38 cellular contexts compared by ENCODE assay signal in the genomic region with DNA sequence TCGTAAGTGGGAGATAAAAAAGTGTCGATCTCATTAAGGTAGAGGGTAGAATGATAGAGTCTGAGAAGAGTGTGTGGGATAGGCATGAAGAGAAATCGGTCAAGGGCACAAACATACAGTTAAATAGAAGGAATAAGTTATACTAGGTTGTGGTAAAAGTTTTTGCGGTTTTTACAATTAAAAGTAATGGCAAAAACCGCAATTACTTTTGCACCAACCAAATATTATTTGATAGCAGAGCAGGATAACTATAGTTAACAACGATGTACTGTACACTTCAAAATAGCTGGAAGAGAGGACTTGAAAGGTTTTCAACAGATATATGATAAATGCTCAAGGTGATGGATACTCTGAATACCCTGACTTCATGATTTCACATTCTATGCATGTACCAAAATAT.
"Had no signal": no experiment of that assay in that cellular context is flagged by ENCODE, and none has a peak within 500 bp of the region (broad histone marks: within the 10 kb centered on the region; RNA-seq: fewer than 3 reads in every experiment).

No MANE protein-coding gene starts in this region.

- H3K4me1 ChIP-seq: ascending aorta had no signal

- FAIRE-seq: bronchial epithelial cell, TTC549 had no signal

- H3K36me3 Mint-ChIP-seq: activated CD8-positive, alpha-beta memory T cell treated with anti-CD3 and anti-CD28 coated beads, Interleukin-2, amount 10 ng/mL, durations not matched to agents 7 days and 5 days; activated naive CD4-positive, alpha-beta T cell treated with anti-CD3 and anti-CD28 coated beads, Interleukin-2, amount 10 ng/mL, durations not matched to agents 7 days and 5 days; activated naive CD4-positive, alpha-beta T cell treated with anti-CD3 and anti-CD28 coated beads, Interleukin-2, amount 50 U/mL, for 24 hours; activated naive CD8-positive, alpha-beta T cell; activated naive CD8-positive, alpha-beta T cell treated with anti-CD3 and anti-CD28 coated beads, Interleukin-2, amount 10 ng/mL, durations not matched to agents 7 days and 5 days; brain had no signal

- H3K9me3 ChIP-seq: ascending aorta had no signal

- H3K27me3 Mint-ChIP-seq: activated CD4-positive, alpha-beta memory T cell treated with anti-CD3 and anti-CD28 coated beads, Interleukin-2, amount 10 ng/mL, durations not matched to agents 7 days and 5 days; activated CD4-positive, alpha-beta T cell treated with anti-CD3 and anti-CD28 coated beads for 36 hours; activated CD4-positive, alpha-beta T cell treated with anti-CD3 and anti-CD28 coated beads, Interleukin-2, amount 10 ng/mL, durations not matched to agents 7 days and 5 days; activated CD8-positive, alpha-beta memory T cell treated with anti-CD3 and anti-CD28 coated beads, Interleukin-2, amount 10 ng/mL, durations not matched to agents 7 days and 5 days; activated naive CD4-positive, alpha-beta T cell treated with anti-CD3 and anti-CD28 coated beads, Interleukin-2, amount 10 ng/mL, durations not matched to agents 7 days and 5 days; activated naive CD4-positive, alpha-beta T cell treated with anti-CD3 and anti-CD28 coated beads, Interleukin-2, amount 50 U/mL, for 24 hours; activated naive CD8-positive, alpha-beta T cell; activated naive CD8-positive, alpha-beta T cell treated with anti-CD3 and anti-CD28 coated beads, Interleukin-2, amount 10 ng/mL, durations not matched to agents 7 days and 5 days; activated naive CD8-positive, alpha-beta T cell treated with anti-CD3 and anti-CD28 coated beads, Interleukin-2, amount 50 U/mL, for 24 hours; activated T-cell treated with anti-CD3 and anti-CD28 coated beads, Interleukin-2, amount 50 U/mL, for 24 hours; brain; central memory CD8-positive, alpha-beta T cell had no signal

- H3K4me1 Mint-ChIP-seq: activated CD4-positive, alpha-beta memory T cell treated with anti-CD3 and anti-CD28 coated beads, Interleukin-2, amount 10 ng/mL, durations not matched to agents 7 days and 5 days; activated CD4-positive, alpha-beta T cell treated with anti-CD3 and anti-CD28 coated beads for 36 hours; activated CD4-positive, alpha-beta T cell treated with anti-CD3 and anti-CD28 coated beads, Interleukin-2, amount 10 ng/mL, durations not matched to agents 7 days and 5 days; activated CD8-positive, alpha-beta memory T cell treated with anti-CD3 and anti-CD28 coated beads, Interleukin-2, amount 10 ng/mL, durations not matched to agents 7 days and 5 days; activated naive CD4-positive, alpha-beta T cell treated with anti-CD3 and anti-CD28 coated beads, Interleukin-2, amount 10 ng/mL, durations not matched to agents 7 days and 5 days; activated naive CD4-positive, alpha-beta T cell treated with anti-CD3 and anti-CD28 coated beads, Interleukin-2, amount 50 U/mL, for 24 hours; activated naive CD8-positive, alpha-beta T cell treated with anti-CD3 and anti-CD28 coated beads, Interleukin-2, amount 10 ng/mL, durations not matched to agents 7 days and 5 days; activated naive CD8-positive, alpha-beta T cell treated with anti-CD3 and anti-CD28 coated beads, Interleukin-2, amount 50 U/mL, for 24 hours; brain; central memory CD8-positive, alpha-beta T cell had no signal

- H3K27me3 ChIP-seq: ascending aorta, cardiac muscle cell had no signal

- H3K4me3 ChIP-seq: ascending aorta, cardiac muscle cell had no signal

- H3K27ac ChIP-seq: ascending aorta, cardiac muscle cell, VCaP had no signal

- H3K4me3 Mint-ChIP-seq: activated CD4-positive, alpha-beta memory T cell treated with anti-CD3 and anti-CD28 coated beads, Interleukin-2, amount 10 ng/mL, durations not matched to agents 7 days and 5 days; activated CD4-positive, alpha-beta T cell treated with anti-CD3 and anti-CD28 coated beads for 36 hours; activated CD4-positive, alpha-beta T cell treated with anti-CD3 and anti-CD28 coated beads, Interleukin-2, amount 10 ng/mL, durations not matched to agents 7 days and 5 days; activated CD8-positive, alpha-beta memory T cell treated with anti-CD3 and anti-CD28 coated beads, Interleukin-2, amount 10 ng/mL, durations not matched to agents 7 days and 5 days; activated CD8-positive, alpha-beta T cell treated with anti-CD3 and anti-CD28 coated beads, Interleukin-2, amount 10 ng/mL, durations not matched to agents 7 days and 5 days; activated naive CD4-positive, alpha-beta T cell treated with anti-CD3 and anti-CD28 coated beads, Interleukin-2, amount 10 ng/mL, durations not matched to agents 7 days and 5 days; activated naive CD4-positive, alpha-beta T cell treated with anti-CD3 and anti-CD28 coated beads, Interleukin-2, amount 50 U/mL, for 24 hours; activated naive CD8-positive, alpha-beta T cell; activated naive CD8-positive, alpha-beta T cell treated with anti-CD3 and anti-CD28 coated beads, Interleukin-2, amount 10 ng/mL, durations not matched to agents 7 days and 5 days; activated naive CD8-positive, alpha-beta T cell treated with anti-CD3 and anti-CD28 coated beads, Interleukin-2, amount 50 U/mL, for 24 hours; activated T-cell treated with anti-CD3 and anti-CD28 coated beads, Interleukin-2, amount 50 U/mL, for 24 hours; brain; central memory CD8-positive, alpha-beta T cell; T-helper 1 cell treated with Interleukin-12 subunit alpha and Interleukin-12 subunit beta and Interleukin-4 antibody, amounts not matched to agents 30 μg/mL and 1 μg/mL, for 36 hours; T-helper 2 cell treated with Interferon-gamma antibody and Interleukin-4, amounts not matched to agents 5 μg/mL and 100 μg/mL, for 36 hours had no signal

- ATAC-seq: activated CD4-positive, alpha-beta T cell treated with anti-CD3 and anti-CD28 coated beads for 36 hours; activated CD4-positive, CD25-positive, alpha-beta regulatory T cell treated with anti-CD3 and anti-CD28 coated beads, Interleukin-2, amount 50 U/mL, for 24 hours; activated CD8-positive, alpha-beta memory T cell treated with anti-CD3 and anti-CD28 coated beads, Interleukin-2, amount 10 ng/mL, durations not matched to agents 7 days and 5 days; activated CD8-positive, alpha-beta T cell treated with anti-CD3 and anti-CD28 coated beads, Interleukin-2, amount 10 ng/mL, durations not matched to agents 7 days and 5 days; activated naive CD8-positive, alpha-beta T cell treated with anti-CD3 and anti-CD28 coated beads, Interleukin-2, amount 50 U/mL, for 24 hours had no signal

- DNase-seq: activated CD4-positive, alpha-beta memory T cell treated with anti-CD3 and anti-CD28 coated beads, Interleukin-2, amount 10 ng/mL, durations not matched to agents 7 days and 5 days; activated CD4-positive, alpha-beta T cell treated with anti-CD3 and anti-CD28 coated beads for 1 hour; activated CD4-positive, alpha-beta T cell treated with anti-CD3 and anti-CD28 coated beads for 36 hours; activated CD4-positive, alpha-beta T cell treated with anti-CD3 and anti-CD28 coated beads for 48 hours; activated CD4-positive, alpha-beta T cell treated with anti-CD3 and anti-CD28 coated beads, Interleukin-2, amount 10 ng/mL, durations not matched to agents 7 days and 5 days; activated CD4-positive, alpha-beta T cell treated with anti-CD3 and anti-CD28 coated beads, Interleukin-2, amount 50 U/mL, for 48 hours; activated CD4-positive, CD25-positive, alpha-beta regulatory T cell; activated CD8-positive, alpha-beta memory T cell treated with anti-CD3 and anti-CD28 coated beads for 24 hours; activated CD8-positive, alpha-beta memory T cell treated with anti-CD3 and anti-CD28 coated beads, Interleukin-2, amount 10 ng/mL, durations not matched to agents 7 days and 5 days; activated CD8-positive, alpha-beta memory T cell treated with anti-CD3 and anti-CD28 coated beads, Interleukin-2, amount 50 U/mL, for 48 hours; activated CD8-positive, alpha-beta T cell treated with anti-CD3 and anti-CD28 coated beads, Interleukin-2, amount 10 ng/mL, durations not matched to agents 7 days and 5 days; activated effector memory CD4-positive, alpha-beta T cell treated with Interleukin-2 at 50 U/mL for 16 hours; activated gamma-delta T cell; activated naive CD4-positive, alpha-beta T cell treated with anti-CD3 and anti-CD28 coated beads, Interleukin-2, amount 10 ng/mL, durations not matched to agents 7 days and 5 days; activated naive CD4-positive, alpha-beta T cell treated with Interleukin-2 at 50 U/mL for 16 hours; activated naive CD8-positive, alpha-beta T cell treated with anti-CD3 and anti-CD28 coated beads, Interleukin-2, amount 10 ng/mL, durations not matched to agents 7 days and 5 days; activated naive CD8-positive, alpha-beta T cell treated with anti-CD3 and anti-CD28 coated beads, Interleukin-2, amount 50 U/mL, for 24 hours; activated T-cell treated with anti-CD3 and anti-CD28 coated beads, Interleukin-2, amount 50 U/mL, for 24 hours; activated T-cell treated with anti-CD3 and anti-CD28 coated beads, Interleukin-2, amount 50 U/mL, for 48 hours; amygdala; anterior cingulate cortex; caudate nucleus; cerebellar nuclear complex; T-helper 2 cell; T-helper 9 cell had no signal

- H3K27ac Mint-ChIP-seq: activated CD4-positive, alpha-beta memory T cell treated with anti-CD3 and anti-CD28 coated beads, Interleukin-2, amount 10 ng/mL, durations not matched to agents 7 days and 5 days; activated CD4-positive, alpha-beta T cell treated with anti-CD3 and anti-CD28 coated beads for 36 hours; activated CD4-positive, alpha-beta T cell treated with anti-CD3 and anti-CD28 coated beads, Interleukin-2, amount 10 ng/mL, durations not matched to agents 7 days and 5 days; activated CD8-positive, alpha-beta memory T cell treated with anti-CD3 and anti-CD28 coated beads, Interleukin-2, amount 10 ng/mL, durations not matched to agents 7 days and 5 days; activated CD8-positive, alpha-beta T cell treated with anti-CD3 and anti-CD28 coated beads, Interleukin-2, amount 10 ng/mL, durations not matched to agents 7 days and 5 days; activated naive CD4-positive, alpha-beta T cell treated with anti-CD3 and anti-CD28 coated beads, Interleukin-2, amount 10 ng/mL, durations not matched to agents 7 days and 5 days; activated naive CD4-positive, alpha-beta T cell treated with anti-CD3 and anti-CD28 coated beads, Interleukin-2, amount 50 U/mL, for 24 hours; activated naive CD8-positive, alpha-beta T cell; activated naive CD8-positive, alpha-beta T cell treated with anti-CD3 and anti-CD28 coated beads, Interleukin-2, amount 10 ng/mL, durations not matched to agents 7 days and 5 days; activated naive CD8-positive, alpha-beta T cell treated with anti-CD3 and anti-CD28 coated beads, Interleukin-2, amount 50 U/mL, for 24 hours; activated T-cell treated with anti-CD3 and anti-CD28 coated beads, Interleukin-2, amount 50 U/mL, for 24 hours; activated T-helper 2 cell treated with anti-CD3 and anti-CD28 coated beads, Interferon-gamma antibody, Interleukin-2, Interleukin-4, amounts not matched to agents 10 μg/mL and 5 μg/mL and 100 μg/mL, durations not matched to agents 14 hours and 24 hours and 36 hours; brain; T-helper 1 cell treated with Interleukin-12 subunit alpha and Interleukin-12 subunit beta and Interleukin-4 antibody, amounts not matched to agents 30 μg/mL and 1 μg/mL, for 36 hours; T-helper 2 cell treated with Interferon-gamma antibody and Interleukin-4, amounts not matched to agents 5 μg/mL and 100 μg/mL, for 36 hours had no signal

- H3K36me3 ChIP-seq: ascending aorta, cardiac muscle cell had no signal
